Comparison of ENCODE assay signal across 1 cellular context in genomic region chr6:147211831-147212230, GRCh38.
A peak's percentile ranks its signal among the peaks of the same experiment; 100 is the strongest.
TF ChIP-seq lines count a peak whose summit lies in the region.

No MANE protein-coding gene starts in this region.

TF ChIP-seq in HepG2, 621 proteins besides CTCF, POLR2A, EP300 and RAD21 (continued from another document):
- peak; percentile 84 for TF ChIP-seq MAFF (IDR thresholded peaks at IDR 0.05; ENCODE audit: low read depth, low read length)
- no peak for TF ChIP-seq SMYD3 (CRISPR knock-in tag; IDR thresholded peaks at IDR 0.05)
- no peak for TF ChIP-seq DR1 (CRISPR knock-in tag; IDR thresholded peaks at IDR 0.05)
- no peak for TF ChIP-seq ZNF335 (CRISPR knock-in tag; IDR thresholded peaks at IDR 0.05)
- peak; percentile 75 to 81 for TF ChIP-seq MAFK (conservative IDR thresholded peaks at IDR 0.05 in 1 of 2, IDR thresholded peaks at IDR 0.05 in 1 of 2; ENCODE audit: low read length in 2 of 2)
- TF ChIP-seq, protein P1, sequence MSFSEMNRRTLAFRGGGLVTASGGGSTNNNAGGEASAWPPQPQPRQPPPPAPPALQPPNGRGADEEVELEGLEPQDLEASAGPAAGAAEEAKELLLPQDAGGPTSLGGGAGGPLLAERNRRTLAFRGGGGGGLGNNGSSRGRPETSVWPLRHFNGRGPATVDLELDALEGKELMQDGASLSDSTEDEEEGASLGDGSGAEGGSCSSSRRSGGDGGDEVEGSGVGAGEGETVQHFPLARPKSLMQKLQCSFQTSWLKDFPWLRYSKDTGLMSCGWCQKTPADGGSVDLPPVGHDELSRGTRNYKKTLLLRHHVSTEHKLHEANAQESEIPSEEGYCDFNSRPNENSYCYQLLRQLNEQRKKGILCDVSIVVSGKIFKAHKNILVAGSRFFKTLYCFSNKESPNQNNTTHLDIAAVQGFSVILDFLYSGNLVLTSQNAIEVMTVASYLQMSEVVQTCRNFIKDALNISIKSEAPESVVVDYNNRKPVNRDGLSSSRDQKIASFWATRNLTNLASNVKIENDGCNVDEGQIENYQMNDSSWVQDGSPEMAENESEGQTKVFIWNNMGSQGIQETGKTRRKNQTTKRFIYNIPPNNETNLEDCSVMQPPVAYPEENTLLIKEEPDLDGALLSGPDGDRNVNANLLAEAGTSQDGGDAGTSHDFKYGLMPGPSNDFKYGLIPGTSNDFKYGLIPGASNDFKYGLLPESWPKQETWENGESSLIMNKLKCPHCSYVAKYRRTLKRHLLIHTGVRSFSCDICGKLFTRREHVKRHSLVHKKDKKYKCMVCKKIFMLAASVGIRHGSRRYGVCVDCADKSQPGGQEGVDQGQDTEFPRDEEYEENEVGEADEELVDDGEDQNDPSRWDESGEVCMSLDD (CRISPR knock-in tag; IDR thresholded peaks at IDR 0.05; ENCODE audit: borderline replicate concordance), result no peak
- TF ChIP-seq, protein P2, sequence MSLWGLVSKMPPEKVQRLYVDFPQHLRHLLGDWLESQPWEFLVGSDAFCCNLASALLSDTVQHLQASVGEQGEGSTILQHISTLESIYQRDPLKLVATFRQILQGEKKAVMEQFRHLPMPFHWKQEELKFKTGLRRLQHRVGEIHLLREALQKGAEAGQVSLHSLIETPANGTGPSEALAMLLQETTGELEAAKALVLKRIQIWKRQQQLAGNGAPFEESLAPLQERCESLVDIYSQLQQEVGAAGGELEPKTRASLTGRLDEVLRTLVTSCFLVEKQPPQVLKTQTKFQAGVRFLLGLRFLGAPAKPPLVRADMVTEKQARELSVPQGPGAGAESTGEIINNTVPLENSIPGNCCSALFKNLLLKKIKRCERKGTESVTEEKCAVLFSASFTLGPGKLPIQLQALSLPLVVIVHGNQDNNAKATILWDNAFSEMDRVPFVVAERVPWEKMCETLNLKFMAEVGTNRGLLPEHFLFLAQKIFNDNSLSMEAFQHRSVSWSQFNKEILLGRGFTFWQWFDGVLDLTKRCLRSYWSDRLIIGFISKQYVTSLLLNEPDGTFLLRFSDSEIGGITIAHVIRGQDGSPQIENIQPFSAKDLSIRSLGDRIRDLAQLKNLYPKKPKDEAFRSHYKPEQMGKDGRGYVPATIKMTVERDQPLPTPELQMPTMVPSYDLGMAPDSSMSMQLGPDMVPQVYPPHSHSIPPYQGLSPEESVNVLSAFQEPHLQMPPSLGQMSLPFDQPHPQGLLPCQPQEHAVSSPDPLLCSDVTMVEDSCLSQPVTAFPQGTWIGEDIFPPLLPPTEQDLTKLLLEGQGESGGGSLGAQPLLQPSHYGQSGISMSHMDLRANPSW (CRISPR knock-in tag; IDR thresholded peaks at IDR 0.05; ENCODE audit: borderline replicate concordance), result no peak
- TF ChIP-seq ZNF660 (CRISPR knock-in tag; IDR thresholded peaks at IDR 0.05; ENCODE audit: borderline replicate concordance, low read depth), result no peak
